Comparison of ENCODE assay signal across 24 cellular contexts in the genomic region with DNA sequence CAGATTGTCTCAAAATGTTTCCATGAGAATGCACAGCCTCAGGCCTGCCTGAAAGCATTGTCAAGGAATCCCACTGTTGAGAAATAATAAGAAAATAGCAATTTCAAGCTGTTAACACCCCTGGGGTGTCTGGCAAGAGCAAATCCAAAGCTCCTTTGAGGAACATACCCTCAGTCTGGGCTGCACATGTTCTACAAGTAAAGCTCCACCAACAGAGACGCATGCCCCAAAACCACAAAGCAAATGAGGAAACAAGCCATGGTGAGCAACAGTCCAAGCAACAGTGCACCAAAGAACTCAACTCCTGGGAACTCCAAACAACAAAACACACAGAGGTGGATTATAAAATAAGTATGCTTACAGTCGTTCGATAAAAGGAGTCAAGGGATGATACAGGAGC. TPM values are rescaled to one million over a fixed set of nuclear protein-coding genes. Genes with fewer than 3 reads are reported as not detected.
DNase-seq lines count a peak whose midpoint lies in the region; ATAC-seq, FAIRE-seq and TF ChIP-seq lines count a peak whose summit lies in the region.
"Had no signal": no experiment of that assay in that cellular context is flagged by ENCODE, and none has a peak within 500 bp of the region (broad histone marks: within the 10 kb centered on the region; RNA-seq: fewer than 3 reads in every experiment).

No MANE protein-coding gene starts in this region.

- no peak overlapping the region for H2AFZ ChIP-seq in trophoblast cell (ENCODE audit: insufficient read depth, low read length, poor library complexity)

- no peak for FAIRE-seq in kidney (lab: Jason Lieb, UNC)
- FAIRE-seq: bronchial epithelial cell, G401.6, HepG2 had no signal

- H2BK120ac ChIP-seq in trophoblast cell (ENCODE audit: insufficient read depth, low read length, poor library complexity), result no peak overlapping the region

- TF ChIP-seq CTCF in BJ (IDR thresholded peaks at IDR 0.05; ENCODE audit: insufficient read depth, low read depth, low read length) (no peak), choroid plexus epithelial cell (conservative IDR thresholded peaks at IDR 0.05; ENCODE audit: low read depth, low read length) (no peak), kidney (IDR thresholded peaks at IDR 0.05; ENCODE audit: borderline replicate concordance, extremely low read depth, insufficient read depth) (no peak), colonic mucosa (IDR thresholded peaks at IDR 0.05) (no peak)

- H3K27me3 ChIP-seq in BJ (ENCODE audit: control insufficient read depth, insufficient read depth, low read length), result no peaks in the 10 kb centered on the region
- H3K27me3 ChIP-seq in trophoblast cell (ENCODE audit: insufficient read depth, low read length), result no peaks in the 10 kb centered on the region
- no peaks in the 10 kb centered on the region for H3K27me3 ChIP-seq in colonic mucosa
- H3K27me3 ChIP-seq: right lobe of liver, upper lobe of left lung had no signal

- no peak overlapping the region for H3K27ac ChIP-seq in trophoblast cell (ENCODE audit: low read depth, low read length)
- no peak overlapping the region for H3K27ac ChIP-seq in kidney (ENCODE audit: low read depth in 2 of 2, low read length in 2 of 2)
- no peak overlapping the region for H3K27ac ChIP-seq in colonic mucosa
- H3K27ac ChIP-seq: right lobe of liver, upper lobe of left lung had no signal

- H3K36me3 ChIP-seq in BJ (ENCODE audit: control insufficient read depth, insufficient read depth, low read length), result no peaks in the 10 kb centered on the region
- H3K36me3 ChIP-seq in trophoblast cell (ENCODE audit: control insufficient read depth in 1 of 2, insufficient read depth in 2 of 2, low read length in 2 of 2), result no peaks in the 10 kb centered on the region
- H3K36me3 ChIP-seq in kidney (ENCODE audit: control insufficient read depth in 1 of 2, insufficient read depth in 2 of 2, low read length in 2 of 2), result no peaks in the 10 kb centered on the region
- no peaks in the 10 kb centered on the region for H3K36me3 ChIP-seq in colonic mucosa
- H3K36me3 ChIP-seq: right lobe of liver, upper lobe of left lung had no signal

- H3K9me3 ChIP-seq in trophoblast cell (ENCODE audit: insufficient read depth, low read depth, low read length) (peaks cover 3% of the 10 kb centered on the region), kidney (ENCODE audit: control insufficient read depth in 1 of 2, low read length in 2 of 2) (peaks cover 0 to 2% of the 10 kb centered on the region in 2 donors), colonic mucosa (no peaks in the 10 kb centered on the region)
- H3K9me3 ChIP-seq: right lobe of liver, upper lobe of left lung had no signal

- H2BK12ac ChIP-seq in trophoblast cell (ENCODE audit: low read length), result no peak overlapping the region

- H2AK5ac ChIP-seq in trophoblast cell (ENCODE audit: low read length), result no peak overlapping the region

- no peak for ATAC-seq in HG03045 (IDR thresholded peaks at IDR 0.05; ENCODE audit: unreplicated experiment)
- ATAC-seq: activated T-helper 17 cell treated with anti-CD3 and anti-CD28 coated beads, Interleukin-2, amount 50 U/mL, for 72 hours; esophagus mucosa; HepG2; PC-3 had no signal

- CTCF ChIA-PET in BJ (lab: Yijun Ruan, JAX), result interaction anchor here (0.9 to 1.3 kb wide), 3 partner anchors 9 to 112 kb away, joined by 3 read pairs; no protein-coding TSS in a partner anchor

- H3K14ac ChIP-seq in trophoblast cell (ENCODE audit: low read length), result no peak overlapping the region

- peak; percentile 69 for DNase-seq in BJ (ENCODE audit: low read depth)
- DNase-seq in Kasumi-1 (lab: John Stamatoyannopoulos, UW), result peak; percentile 82 to 84
- DNase-seq in choroid plexus epithelial cell (ENCODE audit: low read depth), result peak; percentile 34
- DNase-seq in trophoblast cell, result peak; percentile 23 to 33
- no peak for DNase-seq in superior temporal gyrus (ENCODE audit: extremely low spot score)
- no peak for DNase-seq in kidney
- no peak for DNase-seq in colonic mucosa
- DNase-seq: activated CD4-positive, CD25-positive, alpha-beta regulatory T cell; Calu3; naive B cell; NCI-H2029; NCI-H510A treated with DMSO at 0.1 percent for 48 hours; PC-3; right lobe of liver; stimulated activated CD4-positive, alpha-beta T cell treated with anti-CD3 and anti-CD28 coated beads, Interleukin-1b, Interleukin-23, amount 100 ng/mL, for 48 hours had no signal

- H3K4me1 ChIP-seq in trophoblast cell (ENCODE audit: control insufficient read depth in 1 of 2, insufficient read depth in 2 of 2, low read length in 2 of 2), result peaks cover 0 to 3% of the 10 kb centered on the region in 2 experiments
- H3K4me1 ChIP-seq in kidney (ENCODE audit: control insufficient read depth in 1 of 2, insufficient read depth in 1 of 2, low read depth in 1 of 2, low read length in 2 of 2), result peaks cover 5 to 10% of the 10 kb centered on the region in 2 donors
- no peaks in the 10 kb centered on the region for H3K4me1 ChIP-seq in colonic mucosa
- H3K4me1 ChIP-seq: right lobe of liver had no signal

- H3K79me1 ChIP-seq in trophoblast cell (ENCODE audit: low read length), result no peaks in the 10 kb centered on the region

- no CpG with 5 or more reads among the region's 3 CpGs for WGBS in trophoblast cell (ENCODE audit: extremely low coverage, insufficient coverage, insufficient read length)

- H2BK5ac ChIP-seq in trophoblast cell (ENCODE audit: low read depth, low read length, poor library complexity), result no peak overlapping the region

- POLR2A ChIA-PET in BJ (lab: Charles Lee), result no interaction called here

- intact Hi-C loops in kidney (cut with DNase I), result no loop called here
- intact Hi-C loops in colonic mucosa (cut with DNase I), result loop anchor here (10.0 kb wide), 1 partner anchor 115 kb away; no protein-coding TSS in a partner anchor

- H4K12ac ChIP-seq in trophoblast cell (ENCODE audit: low read depth, low read length), result no peak overlapping the region

- no peak overlapping the region for H3K18ac ChIP-seq in trophoblast cell (ENCODE audit: low read length)

- H4K8ac ChIP-seq in trophoblast cell (ENCODE audit: low read depth, low read length), result no peak overlapping the region

- no peak overlapping the region for H4K91ac ChIP-seq in trophoblast cell (ENCODE audit: low read depth, low read length)

- H3K4ac ChIP-seq in trophoblast cell (ENCODE audit: low read depth, low read length), result no peak overlapping the region

- H3K4me3 ChIP-seq in BJ (ENCODE audit: low read depth, low read length), result no peak overlapping the region
- H3K4me3 ChIP-seq in choroid plexus epithelial cell (ENCODE audit: low read depth, low read length), result no peak overlapping the region
- no peak overlapping the region for H3K4me3 ChIP-seq in trophoblast cell (ENCODE audit: low read depth, low read length)
- no peak overlapping the region for H3K4me3 ChIP-seq in kidney (ENCODE audit: low read length in 2 of 2)
- H3K4me3 ChIP-seq in colonic mucosa, result no peak overlapping the region
- H3K4me3 ChIP-seq: lung, right lobe of liver, upper lobe of left lung had no signal

- H3K4me2 ChIP-seq in trophoblast cell (ENCODE audit: low read length), result no peak overlapping the region

- H3K9ac ChIP-seq in trophoblast cell (ENCODE audit: low read length) (no peak overlapping the region), kidney (ENCODE audit: low read length in 2 of 2) (no peak overlapping the region), colonic mucosa (ENCODE audit: low read depth in 2 of 2, low read length in 2 of 2) (no peak overlapping the region)

- H3K79me2 ChIP-seq in trophoblast cell (ENCODE audit: control insufficient read depth, insufficient read depth, low read length, poor library complexity), result no peaks in the 10 kb centered on the region

- no peak overlapping the region for H3K23ac ChIP-seq in trophoblast cell (ENCODE audit: low read length)

RNA-seq across cellular contexts. Expression of gene CYP27C1, which starts 40.3 kb away (rescaled TPM):
- polyA plus RNA-seq in BJ (2011; rRNA removed), result 0.13 and 0.28 TPM in 2 replicates
- 0.10 TPM in 1 of 2 replicates, not detected in the other for polyA minus RNA-seq in BJ (2011; rRNA and poly(A)+ RNA removed)
- polyA plus RNA-seq in trophoblast cell (2013), result 0.79 and 1.0 TPM in 2 replicates
- total RNA-seq in kidney, result 0.35 TPM
- polyA plus RNA-seq in kidney (ENCODE audit: insufficient read depth, low read depth, low replicate concordance), result not detected
- under 1 TPM in 1 of 2 donors, not detected in 1; 0.19 TPM for total RNA-seq in colonic mucosa
- total RNA-seq: activated T-helper 17 cell treated with anti-CD3 and anti-CD28 coated beads, Interleukin-2, amount 50 U/mL, for 72 hours; HepG2 had no signal
- polyA plus RNA-seq: AG04450, HepG2 had no signal

Comparison
In these comparisons a context has a peak if more than half of its experiments do, and no peak if none do; other contexts are left out.
1. DNase-seq: peak in BJ (single experiment), Kasumi-1 (2 of 2), choroid plexus epithelial cell (single experiment) and trophoblast cell (2 of 2); none in superior temporal gyrus (single experiment), kidney (single experiment) and colonic mucosa (single experiment).